ENCODE assay signal across 1 cellular context in the genomic region with DNA sequence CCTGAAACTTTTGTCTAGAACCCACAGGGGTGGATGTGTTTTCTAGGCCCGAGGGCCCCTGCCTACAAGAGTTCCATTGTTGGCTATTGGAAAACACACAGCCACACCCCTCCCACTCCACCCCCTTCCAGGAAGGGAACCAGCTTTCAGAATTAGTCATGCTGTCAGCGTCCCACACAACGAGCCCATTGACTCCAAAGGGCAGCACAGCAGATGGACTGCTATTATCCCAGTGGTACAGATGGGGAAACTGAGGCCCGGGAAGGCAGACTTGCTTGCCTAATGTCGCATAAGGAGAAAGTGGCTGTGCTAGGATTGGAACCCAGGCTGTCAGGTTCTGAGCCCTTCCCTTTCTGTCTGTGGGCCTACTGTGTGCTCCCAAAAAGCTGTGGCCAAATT.
A peak's percentile ranks its signal among the peaks of the same experiment; 100 is the strongest.
TF ChIP-seq lines count a peak whose summit lies in the region.

No MANE protein-coding gene starts in this region.

TF ChIP-seq in K562, 482 proteins besides CTCF, POLR2A, EP300 and RAD21 (continued from another document):
- TF ChIP-seq, protein P1, sequence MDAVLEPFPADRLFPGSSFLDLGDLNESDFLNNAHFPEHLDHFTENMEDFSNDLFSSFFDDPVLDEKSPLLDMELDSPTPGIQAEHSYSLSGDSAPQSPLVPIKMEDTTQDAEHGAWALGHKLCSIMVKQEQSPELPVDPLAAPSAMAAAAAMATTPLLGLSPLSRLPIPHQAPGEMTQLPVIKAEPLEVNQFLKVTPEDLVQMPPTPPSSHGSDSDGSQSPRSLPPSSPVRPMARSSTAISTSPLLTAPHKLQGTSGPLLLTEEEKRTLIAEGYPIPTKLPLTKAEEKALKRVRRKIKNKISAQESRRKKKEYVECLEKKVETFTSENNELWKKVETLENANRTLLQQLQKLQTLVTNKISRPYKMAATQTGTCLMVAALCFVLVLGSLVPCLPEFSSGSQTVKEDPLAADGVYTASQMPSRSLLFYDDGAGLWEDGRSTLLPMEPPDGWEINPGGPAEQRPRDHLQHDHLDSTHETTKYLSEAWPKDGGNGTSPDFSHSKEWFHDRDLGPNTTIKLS (IDR thresholded peaks at IDR 0.05; ENCODE audit: borderline replicate concordance, low read depth) = no peak
- TF ChIP-seq SRSF1 (IDR thresholded peaks at IDR 0.05; ENCODE audit: low read depth, low read length) (no peak), CREBBP (IDR thresholded peaks at IDR 0.05; ENCODE audit: low read depth, low read length) (no peak), SRSF3 (IDR thresholded peaks at IDR 0.05; ENCODE audit: insufficient read depth, low read length) (no peak), NFIX (CRISPR knock-in tag; IDR thresholded peaks at IDR 0.05; ENCODE audit: low read depth) (no peak), ZC3H11A (IDR thresholded peaks at IDR 0.05; ENCODE audit: low read depth, low read length) (no peak)
- TF ChIP-seq, protein P2, sequence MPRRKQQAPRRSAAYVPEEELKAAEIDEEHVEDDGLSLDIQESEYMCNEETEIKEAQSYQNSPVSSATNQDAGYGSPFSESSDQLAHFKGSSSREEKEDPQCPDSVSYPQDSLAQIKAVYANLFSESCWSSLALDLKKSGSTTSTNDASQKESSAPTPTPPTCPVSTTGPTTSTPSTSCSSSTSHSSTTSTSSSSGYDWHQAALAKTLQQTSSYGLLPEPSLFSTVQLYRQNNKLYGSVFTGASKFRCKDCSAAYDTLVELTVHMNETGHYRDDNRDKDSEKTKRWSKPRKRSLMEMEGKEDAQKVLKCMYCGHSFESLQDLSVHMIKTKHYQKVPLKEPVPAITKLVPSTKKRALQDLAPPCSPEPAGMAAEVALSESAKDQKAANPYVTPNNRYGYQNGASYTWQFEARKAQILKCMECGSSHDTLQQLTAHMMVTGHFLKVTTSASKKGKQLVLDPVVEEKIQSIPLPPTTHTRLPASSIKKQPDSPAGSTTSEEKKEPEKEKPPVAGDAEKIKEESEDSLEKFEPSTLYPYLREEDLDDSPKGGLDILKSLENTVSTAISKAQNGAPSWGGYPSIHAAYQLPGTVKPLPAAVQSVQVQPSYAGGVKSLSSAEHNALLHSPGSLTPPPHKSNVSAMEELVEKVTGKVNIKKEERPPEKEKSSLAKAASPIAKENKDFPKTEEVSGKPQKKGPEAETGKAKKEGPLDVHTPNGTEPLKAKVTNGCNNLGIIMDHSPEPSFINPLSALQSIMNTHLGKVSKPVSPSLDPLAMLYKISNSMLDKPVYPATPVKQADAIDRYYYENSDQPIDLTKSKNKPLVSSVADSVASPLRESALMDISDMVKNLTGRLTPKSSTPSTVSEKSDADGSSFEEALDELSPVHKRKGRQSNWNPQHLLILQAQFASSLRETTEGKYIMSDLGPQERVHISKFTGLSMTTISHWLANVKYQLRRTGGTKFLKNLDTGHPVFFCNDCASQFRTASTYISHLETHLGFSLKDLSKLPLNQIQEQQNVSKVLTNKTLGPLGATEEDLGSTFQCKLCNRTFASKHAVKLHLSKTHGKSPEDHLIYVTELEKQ (CRISPR knock-in tag; IDR thresholded peaks at IDR 0.05) = no peak
- TF ChIP-seq, protein P3, sequence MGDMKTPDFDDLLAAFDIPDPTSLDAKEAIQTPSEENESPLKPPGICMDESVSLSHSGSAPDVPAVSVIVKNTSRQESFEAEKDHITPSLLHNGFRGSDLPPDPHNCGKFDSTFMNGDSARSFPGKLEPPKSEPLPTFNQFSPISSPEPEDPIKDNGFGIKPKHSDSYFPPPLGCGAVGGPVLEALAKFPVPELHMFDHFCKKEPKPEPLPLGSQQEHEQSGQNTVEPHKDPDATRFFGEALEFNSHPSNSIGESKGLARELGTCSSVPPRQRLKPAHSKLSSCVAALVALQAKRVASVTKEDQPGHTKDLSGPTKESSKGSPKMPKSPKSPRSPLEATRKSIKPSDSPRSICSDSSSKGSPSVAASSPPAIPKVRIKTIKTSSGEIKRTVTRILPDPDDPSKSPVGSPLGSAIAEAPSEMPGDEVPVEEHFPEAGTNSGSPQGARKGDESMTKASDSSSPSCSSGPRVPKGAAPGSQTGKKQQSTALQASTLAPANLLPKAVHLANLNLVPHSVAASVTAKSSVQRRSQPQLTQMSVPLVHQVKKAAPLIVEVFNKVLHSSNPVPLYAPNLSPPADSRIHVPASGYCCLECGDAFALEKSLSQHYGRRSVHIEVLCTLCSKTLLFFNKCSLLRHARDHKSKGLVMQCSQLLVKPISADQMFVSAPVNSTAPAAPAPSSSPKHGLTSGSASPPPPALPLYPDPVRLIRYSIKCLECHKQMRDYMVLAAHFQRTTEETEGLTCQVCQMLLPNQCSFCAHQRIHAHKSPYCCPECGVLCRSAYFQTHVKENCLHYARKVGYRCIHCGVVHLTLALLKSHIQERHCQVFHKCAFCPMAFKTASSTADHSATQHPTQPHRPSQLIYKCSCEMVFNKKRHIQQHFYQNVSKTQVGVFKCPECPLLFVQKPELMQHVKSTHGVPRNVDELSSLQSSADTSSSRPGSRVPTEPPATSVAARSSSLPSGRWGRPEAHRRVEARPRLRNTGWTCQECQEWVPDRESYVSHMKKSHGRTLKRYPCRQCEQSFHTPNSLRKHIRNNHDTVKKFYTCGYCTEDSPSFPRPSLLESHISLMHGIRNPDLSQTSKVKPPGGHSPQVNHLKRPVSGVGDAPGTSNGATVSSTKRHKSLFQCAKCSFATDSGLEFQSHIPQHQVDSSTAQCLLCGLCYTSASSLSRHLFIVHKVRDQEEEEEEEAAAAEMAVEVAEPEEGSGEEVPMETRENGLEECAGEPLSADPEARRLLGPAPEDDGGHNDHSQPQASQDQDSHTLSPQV (IDR thresholded peaks at IDR 0.05) = peak; percentile 26; the same call in 1 of the 2 replicates
